ENCODE assay signal across 8 cellular contexts in genomic region chr17:38702900-38703741, GRCh38. TPM values are rescaled to one million over a fixed set of nuclear protein-coding genes. Genes with fewer than 3 reads are reported as not detected.
DNase-seq lines count a peak whose midpoint lies in the region; ATAC-seq and TF ChIP-seq lines count a peak whose summit lies in the region.

No MANE protein-coding gene starts in this region.

- no peaks in the 10 kb centered on the region for H3K9me3 Mint-ChIP-seq in activated CD4-positive, alpha-beta T cell treated with anti-CD3 and anti-CD28 coated beads for 36 hours (ENCODE audit: low read depth)

- H3K79me2 ChIP-seq in neural cell (replicated peaks; ENCODE audit: insufficient read depth, low read length): peaks cover 19% of the 10 kb centered on the region

- H3K4me3 Mint-ChIP-seq in activated CD4-positive, alpha-beta T cell treated with anti-CD3 and anti-CD28 coated beads for 36 hours: peak overlapping the region; percentile 95

- CTCF ChIA-PET in activated CD4-positive, alpha-beta T cell treated with anti-CD3 and anti-CD28 coated beads for 36 hours (lab: Charles Lee): interaction anchor here (0.5 to 0.7 kb wide), 3 partner anchors 24 to 145 kb away, joined by 3 read pairs; no protein-coding TSS in a partner anchor

- peak overlapping the region; percentile 100 for H3K27ac Mint-ChIP-seq in activated CD4-positive, alpha-beta T cell treated with anti-CD3 and anti-CD28 coated beads for 36 hours

- intact Hi-C loops in activated CD4-positive, alpha-beta T cell treated with anti-CD3 and anti-CD28 coated beads for 36 hours (cut with DNase I, micrococcal nuclease): loop anchor here (2.0 to 5.0 kb wide), 8 partner anchors 122 to 1296 kb away; partner anchors contain the start of genes SYNRG (in 2 of the 2), ACACA (in 1 of the 2), CWC25 (in 1 of the 2) and FBXL20 (in 1 of the 2)

- TF ChIP-seq RAD21 in neural cell (conservative IDR thresholded peaks at IDR 0.05): no peak

- no peaks in the 10 kb centered on the region for H3K36me3 ChIP-seq in neural cell (ENCODE audit: insufficient read depth, low read length)

- H3K4me1 Mint-ChIP-seq in activated CD4-positive, alpha-beta T cell treated with anti-CD3 and anti-CD28 coated beads for 36 hours: peaks cover 49% of the 10 kb centered on the region

- DNase-seq in activated CD4-positive, alpha-beta T cell treated with anti-CD3 and anti-CD28 coated beads for 36 hours: no peak
- DNase-seq in activated CD4-positive, alpha-beta T cell treated with anti-CD3 and anti-CD28 coated beads, Interleukin-2, amount 50 U/mL, for 1 hour: no peak
- DNase-seq in UCSD-AML1 (lab: John Stamatoyannopoulos, UW; ENCODE audit: unreplicated experiment) (peak; percentile 58), epithelial cell of esophagus (ENCODE audit: low read depth) (no peak), NOMO-1 treated with DMSO at 0.1 percent for 48 hours (lab: John Stamatoyannopoulos, UW; ENCODE audit: unreplicated experiment) (no peak)

- H3K4me3 ChIP-seq in epithelial cell of esophagus (ENCODE audit: low read length) (peak overlapping the region; percentile 81), neural cell (ENCODE audit: low read length) (peak overlapping the region; percentile 81)

- H3K9me3 ChIP-seq in neural cell (ENCODE audit: low read length): no peaks in the 10 kb centered on the region

- POLR2A ChIA-PET in activated CD4-positive, alpha-beta T cell treated with anti-CD3 and anti-CD28 coated beads for 36 hours (lab: Charles Lee): interaction anchor here (1.2 to 3.4 kb wide), 2 partner anchors 27 to 165 kb away, joined by 3 to 20 read pairs; partner anchors contain the start of gene EPOP

- no peak overlapping the region for H3K27ac ChIP-seq in neural cell (ENCODE audit: low read length)

- H4K20me1 ChIP-seq in neural cell (ENCODE audit: insufficient read depth): no peaks in the 10 kb centered on the region

- H3K9ac ChIP-seq in neural cell (ENCODE audit: low read length): no peak overlapping the region

- no peak overlapping the region for H2AFZ ChIP-seq in neural cell (ENCODE audit: low read depth, low read length)

- no peaks in the 10 kb centered on the region for H3K9me2 ChIP-seq in neural cell (ENCODE audit: insufficient read depth, low read length)

- no peak for TF ChIP-seq CTCF in epithelial cell of esophagus (IDR thresholded peaks at IDR 0.05; ENCODE audit: insufficient read depth, low read depth, low read length, missing control alignments)
- no peak for TF ChIP-seq CTCF in neural cell (IDR thresholded peaks at IDR 0.05; ENCODE audit: poor library complexity, severe bottlenecking)

- no peak for ATAC-seq in activated CD4-positive, alpha-beta T cell treated with anti-CD3 and anti-CD28 coated beads for 36 hours
- ATAC-seq in GM21423 (IDR thresholded peaks at IDR 0.05; ENCODE audit: unreplicated experiment) (no peak), GM21825 (IDR thresholded peaks at IDR 0.05; ENCODE audit: unreplicated experiment) (no peak)

- H3K27me3 Mint-ChIP-seq in activated CD4-positive, alpha-beta T cell treated with anti-CD3 and anti-CD28 coated beads for 36 hours: no peaks in the 10 kb centered on the region

- H3K27me3 ChIP-seq in neural cell (ENCODE audit: insufficient read depth, low read depth, low read length): peaks cover 29% of the 10 kb centered on the region

- H3K36me3 Mint-ChIP-seq in activated CD4-positive, alpha-beta T cell treated with anti-CD3 and anti-CD28 coated beads for 36 hours (ENCODE audit: low read depth): peaks cover 41% of the 10 kb centered on the region

- H3F3A ChIP-seq in neural cell (ENCODE audit: insufficient read depth, low read length, poor library complexity, severe bottlenecking): no peaks in the 10 kb centered on the region

- no peak for TF ChIP-seq EP300 in neural cell (conservative IDR thresholded peaks at IDR 0.05; ENCODE audit: poor library complexity, severe bottlenecking)

- H3K4me2 ChIP-seq in neural cell (ENCODE audit: low read length): no peak overlapping the region

TF ChIP-seq in neural cell, 6 proteins besides CTCF, POLR2A, EP300 and RAD21:
- no peak for TF ChIP-seq TAF1 (IDR thresholded peaks at IDR 0.05; ENCODE audit: low read depth)
- no peak for TF ChIP-seq SMC3 (conservative IDR thresholded peaks at IDR 0.05; ENCODE audit: poor library complexity)
- TF ChIP-seq, protein P1, sequence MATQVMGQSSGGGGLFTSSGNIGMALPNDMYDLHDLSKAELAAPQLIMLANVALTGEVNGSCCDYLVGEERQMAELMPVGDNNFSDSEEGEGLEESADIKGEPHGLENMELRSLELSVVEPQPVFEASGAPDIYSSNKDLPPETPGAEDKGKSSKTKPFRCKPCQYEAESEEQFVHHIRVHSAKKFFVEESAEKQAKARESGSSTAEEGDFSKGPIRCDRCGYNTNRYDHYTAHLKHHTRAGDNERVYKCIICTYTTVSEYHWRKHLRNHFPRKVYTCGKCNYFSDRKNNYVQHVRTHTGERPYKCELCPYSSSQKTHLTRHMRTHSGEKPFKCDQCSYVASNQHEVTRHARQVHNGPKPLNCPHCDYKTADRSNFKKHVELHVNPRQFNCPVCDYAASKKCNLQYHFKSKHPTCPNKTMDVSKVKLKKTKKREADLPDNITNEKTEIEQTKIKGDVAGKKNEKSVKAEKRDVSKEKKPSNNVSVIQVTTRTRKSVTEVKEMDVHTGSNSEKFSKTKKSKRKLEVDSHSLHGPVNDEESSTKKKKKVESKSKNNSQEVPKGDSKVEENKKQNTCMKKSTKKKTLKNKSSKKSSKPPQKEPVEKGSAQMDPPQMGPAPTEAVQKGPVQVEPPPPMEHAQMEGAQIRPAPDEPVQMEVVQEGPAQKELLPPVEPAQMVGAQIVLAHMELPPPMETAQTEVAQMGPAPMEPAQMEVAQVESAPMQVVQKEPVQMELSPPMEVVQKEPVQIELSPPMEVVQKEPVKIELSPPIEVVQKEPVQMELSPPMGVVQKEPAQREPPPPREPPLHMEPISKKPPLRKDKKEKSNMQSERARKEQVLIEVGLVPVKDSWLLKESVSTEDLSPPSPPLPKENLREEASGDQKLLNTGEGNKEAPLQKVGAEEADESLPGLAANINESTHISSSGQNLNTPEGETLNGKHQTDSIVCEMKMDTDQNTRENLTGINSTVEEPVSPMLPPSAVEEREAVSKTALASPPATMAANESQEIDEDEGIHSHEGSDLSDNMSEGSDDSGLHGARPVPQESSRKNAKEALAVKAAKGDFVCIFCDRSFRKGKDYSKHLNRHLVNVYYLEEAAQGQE (IDR thresholded peaks at IDR 0.05; ENCODE audit: borderline replicate concordance): no peak
- TF ChIP-seq MXI1 (conservative IDR thresholded peaks at IDR 0.05; ENCODE audit: poor library complexity, severe bottlenecking): no peak
- no peak for TF ChIP-seq POLR2AphosphoS5 (IDR thresholded peaks at IDR 0.05)
- TF ChIP-seq EZH2 (IDR thresholded peaks at IDR 0.05; ENCODE audit: borderline replicate concordance, insufficient read depth, low read length, poor library complexity, severe bottlenecking): no peak

RNA-seq across cellular contexts. Expression of gene MLLT6, which starts 2.0 kb away (rescaled TPM):
- 100 to 1,000 TPM; 168 to 174 TPM for total RNA-seq in activated CD4-positive, alpha-beta T cell treated with anti-CD3 and anti-CD28 coated beads for 36 hours
- polyA plus RNA-seq in neural cell: 19.7 and 26.0 TPM in 2 replicates
- 44.8 and 47.6 TPM in 2 replicates for polyA minus RNA-seq in neural cell

RNA-seq across cellular contexts. Expression of gene CISD3, which starts 27.0 kb away (rescaled TPM):
- 10 to 100 TPM; 49.4 to 58.6 TPM for total RNA-seq in activated CD4-positive, alpha-beta T cell treated with anti-CD3 and anti-CD28 coated beads for 36 hours
- polyA plus RNA-seq in neural cell: 0.48 and 1.2 TPM in 2 replicates
- polyA minus RNA-seq in neural cell: 0.73 and 1.6 TPM in 2 replicates

RNA-seq across cellular contexts. Expression of gene EPOP, which starts 28.4 kb away (rescaled TPM):
- total RNA-seq in activated CD4-positive, alpha-beta T cell treated with anti-CD3 and anti-CD28 coated beads for 36 hours: 10 to 100 TPM; 31.8 to 37.3 TPM
- 1.1 and 1.5 TPM in 2 replicates for polyA plus RNA-seq in neural cell
- polyA minus RNA-seq in neural cell: 2.2 and 2.3 TPM in 2 replicates

RNA-seq across cellular contexts. Expression of gene PCGF2, which starts 45.0 kb away (rescaled TPM):
- 1 to 10 TPM; 1.6 to 1.7 TPM for total RNA-seq in activated CD4-positive, alpha-beta T cell treated with anti-CD3 and anti-CD28 coated beads for 36 hours
- polyA plus RNA-seq in neural cell: 10.7 and 11.7 TPM in 2 replicates
- polyA minus RNA-seq in neural cell: 12.4 and 15.0 TPM in 2 replicates

RNA-seq across cellular contexts. Expression of gene PSMB3, which starts 49.4 kb away (rescaled TPM):
- total RNA-seq in activated CD4-positive, alpha-beta T cell treated with anti-CD3 and anti-CD28 coated beads for 36 hours: 100 to 1,000 TPM; 337 to 396 TPM
- polyA plus RNA-seq in neural cell: 300 and 338 TPM in 2 replicates
- 94.8 and 133 TPM in 2 replicates for polyA minus RNA-seq in neural cell
